In the genomic region with DNA sequence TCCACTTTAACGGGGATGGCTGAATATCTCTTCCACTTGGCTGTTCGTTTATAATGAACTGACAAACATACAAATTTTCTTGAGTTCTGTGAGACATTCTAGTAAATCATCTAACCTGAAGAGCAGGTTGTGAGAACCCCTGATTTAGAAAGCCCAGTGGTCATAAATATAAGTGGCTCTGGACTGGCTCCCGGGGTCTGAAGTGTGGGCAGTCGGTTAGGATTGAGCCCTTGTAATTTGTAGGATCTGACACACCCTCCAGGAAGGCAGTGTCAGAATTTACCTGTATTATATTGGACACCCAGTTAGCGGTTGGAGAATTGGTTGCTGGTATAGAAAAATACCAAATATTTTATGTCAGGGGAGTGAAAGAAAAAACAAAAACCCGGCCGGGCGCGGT, we compare ENCODE assay signal across 23 cellular contexts. TPM values are rescaled to one million over a fixed set of nuclear protein-coding genes. Genes with fewer than 3 reads are reported as not detected.
DNase-seq lines count a peak whose midpoint lies in the region; ATAC-seq lines count a peak whose summit lies in the region.
"Had no signal": no experiment of that assay in that cellular context is flagged by ENCODE, and none has a peak within 500 bp of the region (broad histone marks: within the 10 kb centered on the region; RNA-seq: fewer than 3 reads in every experiment).

No MANE protein-coding gene starts in this region.

- intact Hi-C loops in activated CD4-positive, alpha-beta T cell treated with anti-CD3 and anti-CD28 coated beads, Interleukin-2, amount 10 ng/mL, durations not matched to agents 24 days and 14 days (cut with micrococcal nuclease): no loop called here
- intact Hi-C loops in CD4-positive, alpha-beta memory T cell (cut with micrococcal nuclease): no loop called here
- intact Hi-C loops in activated T-helper 2 cell treated with anti-CD3 and anti-CD28 coated beads, Interferon-gamma antibody, Interleukin-2, Interleukin-4, amounts not matched to agents 10 μg/mL and 5 μg/mL and 100 μg/mL, durations not matched to agents 14 hours and 24 hours and 36 hours (cut with micrococcal nuclease): loop anchor here (2.0 to 10.0 kb wide), 3 partner anchors 81 to 431 kb away; partner anchors contain the start of genes ABHD16B, TCEA2 and TPD52L2
- intact Hi-C loops in naive thymus-derived CD4-positive, alpha-beta T cell (cut with micrococcal nuclease): loop anchor here in 1 of 2 donors (2.0 kb wide), 2 partner anchors 19 to 53 kb away; partner anchors contain the start of gene STMN3

- POLR2A ChIA-PET in CD4-positive, alpha-beta memory T cell (lab: Charles Lee; ENCODE audit: partially characterized antibody): interaction anchor here (10.5 to 19.3 kb wide), 2 partner anchors 5 to 10 kb away, joined by 658 read pairs; partner anchors contain the start of gene GMEB2
- POLR2A ChIA-PET in naive thymus-derived CD4-positive, alpha-beta T cell (lab: Charles Lee): interaction anchor here (0.6 to 10.8 kb wide), 4 partner anchors 7 to 447 kb away, joined by 3 to 552 read pairs (median 3); partner anchors contain the start of gene GMEB2

- H3K4me1 Mint-ChIP-seq in activated CD4-positive, alpha-beta T cell treated with anti-CD3 and anti-CD28 coated beads, Interleukin-2, amount 10 ng/mL, durations not matched to agents 24 days and 14 days: peaks cover 36% of the 10 kb centered on the region
- H3K4me1 Mint-ChIP-seq in CD4-positive, alpha-beta memory T cell: peaks cover 29 to 83% (median 53%) of the 10 kb centered on the region in 4 donors
- peaks cover 36% of the 10 kb centered on the region for H3K4me1 Mint-ChIP-seq in activated T-helper 2 cell treated with anti-CD3 and anti-CD28 coated beads, Interferon-gamma antibody, Interleukin-2, Interleukin-4, amounts not matched to agents 10 μg/mL and 5 μg/mL and 100 μg/mL, durations not matched to agents 14 hours and 24 hours and 36 hours (ENCODE audit: low read depth)
- H3K4me1 Mint-ChIP-seq in naive thymus-derived CD4-positive, alpha-beta T cell: peaks cover 25 to 84% (median 55%) of the 10 kb centered on the region in 7 donors

- H3K4me3 ChIP-seq in CD4-positive, alpha-beta memory T cell (ENCODE audit: low read length in 2 of 2): peak overlapping the region in 1 of 2 donors; percentile 6
- H3K4me3 ChIP-seq in naive thymus-derived CD4-positive, alpha-beta T cell (ENCODE audit: low read length): no peak overlapping the region
- H3K4me3 ChIP-seq: A549, cardiac muscle cell, sigmoid colon had no signal

- no peak for DNase-seq in activated CD4-positive, alpha-beta T cell treated with anti-CD3 and anti-CD28 coated beads, Interleukin-2, amount 10 ng/mL, durations not matched to agents 24 days and 14 days
- no peak for DNase-seq in activated CD4-positive, alpha-beta T cell treated with anti-CD3 and anti-CD28 coated beads for 48 hours
- DNase-seq in CD4-positive, alpha-beta memory T cell: no peak
- DNase-seq in activated T-helper 2 cell treated with anti-CD3 and anti-CD28 coated beads, Interferon-gamma antibody, Interleukin-2, Interleukin-4, amounts not matched to agents 10 μg/mL and 5 μg/mL and 100 μg/mL, durations not matched to agents 14 hours and 24 hours and 36 hours (ENCODE audit: low spot score): no peak
- DNase-seq in naive thymus-derived CD4-positive, alpha-beta T cell: no peak
- DNase-seq in COR-L47 (lab: John Stamatoyannopoulos, UW) (no peak), GDM1 (lab: John Stamatoyannopoulos, UW) (no peak)
- DNase-seq: amygdala; C1 segment of cervical spinal cord; dermis blood vessel endothelial cell; DMS53; GF-D8; glutamatergic neuron; IMR-90; left colon; NK-92 treated with Interleukin-12 subunit alpha and Interleukin-12 subunit beta, amount 100 ng/mL, for 24 hours; SIG-M5; sigmoid colon; stimulated activated CD8-positive, alpha-beta memory T cell treated with anti-CD3 and anti-CD28 coated beads, Interleukin-4, amount 100 ng/mL, for 48 hours had no signal

- CTCF ChIA-PET in CD4-positive, alpha-beta memory T cell (lab: Charles Lee; ENCODE audit: partially characterized antibody): interaction anchor here (0.7 to 1.0 kb wide), 2 partner anchors 9 to 19 kb away, joined by 3 to 4 read pairs; no protein-coding TSS in a partner anchor
- CTCF ChIA-PET in naive thymus-derived CD4-positive, alpha-beta T cell (lab: Charles Lee): interaction anchor here (0.7 to 3.1 kb wide), 2 partner anchors 8 to 145 kb away, joined by 3 to 13 read pairs; no protein-coding TSS in a partner anchor

- H3K9me3 ChIP-seq in CD4-positive, alpha-beta memory T cell (ENCODE audit: control insufficient read depth in 1 of 2, low read length in 2 of 2): no peaks in the 10 kb centered on the region
- H3K9me3 ChIP-seq in naive thymus-derived CD4-positive, alpha-beta T cell (ENCODE audit: control insufficient read depth in 2 of 3, low read length in 3 of 3): no peaks in the 10 kb centered on the region
- H3K9me3 ChIP-seq: A549, sigmoid colon had no signal

- no peaks in the 10 kb centered on the region for H3K9me3 Mint-ChIP-seq in activated CD4-positive, alpha-beta T cell treated with anti-CD3 and anti-CD28 coated beads, Interleukin-2, amount 10 ng/mL, durations not matched to agents 24 days and 14 days
- H3K9me3 Mint-ChIP-seq in CD4-positive, alpha-beta memory T cell: peaks cover 0 to 2% (median 0%) of the 10 kb centered on the region in 8 donors
- no peaks in the 10 kb centered on the region for H3K9me3 Mint-ChIP-seq in activated T-helper 2 cell treated with anti-CD3 and anti-CD28 coated beads, Interferon-gamma antibody, Interleukin-2, Interleukin-4, amounts not matched to agents 10 μg/mL and 5 μg/mL and 100 μg/mL, durations not matched to agents 14 hours and 24 hours and 36 hours
- H3K9me3 Mint-ChIP-seq in naive thymus-derived CD4-positive, alpha-beta T cell: peaks cover 0 to 2% (median 0%) of the 10 kb centered on the region in 11 donors

- H3K36me3 ChIP-seq in CD4-positive, alpha-beta memory T cell (ENCODE audit: insufficient read depth, low read length): no peaks in the 10 kb centered on the region
- H3K36me3 ChIP-seq in naive thymus-derived CD4-positive, alpha-beta T cell (ENCODE audit: control insufficient read depth in 2 of 3, insufficient read depth in 3 of 3, low read length in 3 of 3): peaks cover 0 to 5% (median 0%) of the 10 kb centered on the region in 3 experiments
- H3K36me3 ChIP-seq: cardiac muscle cell, sigmoid colon had no signal

- peaks cover 88% of the 10 kb centered on the region for H3K4me1 ChIP-seq in CD4-positive, alpha-beta memory T cell (ENCODE audit: insufficient read depth, low read length)
- peaks cover 71 to 74% of the 10 kb centered on the region in 2 donors for H3K4me1 ChIP-seq in naive thymus-derived CD4-positive, alpha-beta T cell (ENCODE audit: control insufficient read depth in 2 of 2, insufficient read depth in 2 of 2, low read length in 2 of 2)

- H3K27ac ChIP-seq in CD4-positive, alpha-beta memory T cell (ENCODE audit: low read depth, low read length): no peak overlapping the region
- peak overlapping the region; percentile 78 for H3K27ac ChIP-seq in naive thymus-derived CD4-positive, alpha-beta T cell (ENCODE audit: low read depth, low read length)
- H3K27ac ChIP-seq: A549, cardiac muscle cell, sigmoid colon had no signal

- H3K36me3 Mint-ChIP-seq in activated CD4-positive, alpha-beta T cell treated with anti-CD3 and anti-CD28 coated beads, Interleukin-2, amount 10 ng/mL, durations not matched to agents 24 days and 14 days (ENCODE audit: low read depth): peaks cover 17% of the 10 kb centered on the region
- H3K36me3 Mint-ChIP-seq in CD4-positive, alpha-beta memory T cell: peaks cover 0 to 9% of the 10 kb centered on the region in 2 donors
- peaks cover 9% of the 10 kb centered on the region for H3K36me3 Mint-ChIP-seq in activated T-helper 2 cell treated with anti-CD3 and anti-CD28 coated beads, Interferon-gamma antibody, Interleukin-2, Interleukin-4, amounts not matched to agents 10 μg/mL and 5 μg/mL and 100 μg/mL, durations not matched to agents 14 hours and 24 hours and 36 hours (ENCODE audit: low read depth)
- H3K36me3 Mint-ChIP-seq in naive thymus-derived CD4-positive, alpha-beta T cell: peaks cover 0 to 13% (median 7%) of the 10 kb centered on the region in 5 donors

- ATAC-seq in naive thymus-derived CD4-positive, alpha-beta T cell: no peak
- no peak for ATAC-seq in HG03039 (IDR thresholded peaks at IDR 0.05; ENCODE audit: unreplicated experiment)
- ATAC-seq: A549, left colon, Panc1 had no signal

- H3K27me3 ChIP-seq in CD4-positive, alpha-beta memory T cell (ENCODE audit: insufficient read depth, low read length): no peaks in the 10 kb centered on the region
- H3K27me3 ChIP-seq in naive thymus-derived CD4-positive, alpha-beta T cell (ENCODE audit: control insufficient read depth in 2 of 2, insufficient read depth in 2 of 2, low read length in 2 of 2): no peaks in the 10 kb centered on the region
- H3K27me3 ChIP-seq: cardiac muscle cell, sigmoid colon had no signal

- H3K4me3 Mint-ChIP-seq in activated CD4-positive, alpha-beta T cell treated with anti-CD3 and anti-CD28 coated beads, Interleukin-2, amount 10 ng/mL, durations not matched to agents 24 days and 14 days: no peak overlapping the region
- H3K4me3 Mint-ChIP-seq in CD4-positive, alpha-beta memory T cell: peak overlapping the region in 7 of 8 donors; percentile 11 to 65 (median 58)
- H3K4me3 Mint-ChIP-seq in activated T-helper 2 cell treated with anti-CD3 and anti-CD28 coated beads, Interferon-gamma antibody, Interleukin-2, Interleukin-4, amounts not matched to agents 10 μg/mL and 5 μg/mL and 100 μg/mL, durations not matched to agents 14 hours and 24 hours and 36 hours (ENCODE audit: low read depth): peak overlapping the region; percentile 13
- peak overlapping the region; percentile 8 to 84 (median 56) for H3K4me3 Mint-ChIP-seq in naive thymus-derived CD4-positive, alpha-beta T cell

- no peaks in the 10 kb centered on the region for H3K27me3 Mint-ChIP-seq in activated CD4-positive, alpha-beta T cell treated with anti-CD3 and anti-CD28 coated beads, Interleukin-2, amount 10 ng/mL, durations not matched to agents 24 days and 14 days
- peaks cover 0 to 2% of the 10 kb centered on the region in 2 donors for H3K27me3 Mint-ChIP-seq in CD4-positive, alpha-beta memory T cell
- H3K27me3 Mint-ChIP-seq in activated T-helper 2 cell treated with anti-CD3 and anti-CD28 coated beads, Interferon-gamma antibody, Interleukin-2, Interleukin-4, amounts not matched to agents 10 μg/mL and 5 μg/mL and 100 μg/mL, durations not matched to agents 14 hours and 24 hours and 36 hours (ENCODE audit: low read depth): no peaks in the 10 kb centered on the region
- no peaks in the 10 kb centered on the region for H3K27me3 Mint-ChIP-seq in naive thymus-derived CD4-positive, alpha-beta T cell

- H3K27ac Mint-ChIP-seq in activated CD4-positive, alpha-beta T cell treated with anti-CD3 and anti-CD28 coated beads, Interleukin-2, amount 10 ng/mL, durations not matched to agents 24 days and 14 days: peak overlapping the region; percentile 53
- peak overlapping the region; percentile 57 to 100 (median 82) for H3K27ac Mint-ChIP-seq in CD4-positive, alpha-beta memory T cell
- H3K27ac Mint-ChIP-seq in activated T-helper 2 cell treated with anti-CD3 and anti-CD28 coated beads, Interferon-gamma antibody, Interleukin-2, Interleukin-4, amounts not matched to agents 10 μg/mL and 5 μg/mL and 100 μg/mL, durations not matched to agents 14 hours and 24 hours and 36 hours: peak overlapping the region; percentile 60
- H3K27ac Mint-ChIP-seq in naive thymus-derived CD4-positive, alpha-beta T cell: peak overlapping the region; percentile 83 to 99 (median 95)

RNA-seq across cellular contexts. Expression of gene GMEB2, which starts 6.8 kb away (rescaled TPM):
- total RNA-seq in activated CD4-positive, alpha-beta T cell treated with anti-CD3 and anti-CD28 coated beads, Interleukin-2, amount 10 ng/mL, durations not matched to agents 24 days and 14 days: 13.9 and 14.1 TPM in 2 replicates
- total RNA-seq in CD4-positive, alpha-beta memory T cell: 10 to 100 TPM; 24.4 to 26.4 TPM
- polyA plus RNA-seq in CD4-positive, alpha-beta memory T cell: 10 to 100 TPM in 1 of 2 donors, 1 to 10 TPM in 1; 4.5 to 16.6 TPM
- 12.4 and 13.6 TPM in 2 replicates for total RNA-seq in activated T-helper 2 cell treated with anti-CD3 and anti-CD28 coated beads, Interferon-gamma antibody, Interleukin-2, Interleukin-4, amounts not matched to agents 10 μg/mL and 5 μg/mL and 100 μg/mL, durations not matched to agents 14 hours and 24 hours and 36 hours
- 10 to 100 TPM; 17.4 to 30.2 (median 24.6) TPM for total RNA-seq in naive thymus-derived CD4-positive, alpha-beta T cell
- 10 to 100 TPM; 11.0 to 21.9 TPM for polyA plus RNA-seq in naive thymus-derived CD4-positive, alpha-beta T cell

RNA-seq across cellular contexts. Expression of gene STMN3, which starts 19.5 kb away (rescaled TPM):
- 9.7 and 10.7 TPM in 2 replicates for total RNA-seq in activated CD4-positive, alpha-beta T cell treated with anti-CD3 and anti-CD28 coated beads, Interleukin-2, amount 10 ng/mL, durations not matched to agents 24 days and 14 days
- total RNA-seq in CD4-positive, alpha-beta memory T cell: 100 to 1,000 TPM; 110 to 120 TPM
- polyA plus RNA-seq in CD4-positive, alpha-beta memory T cell: 10 to 100 TPM; 18.9 to 30.5 TPM
- total RNA-seq in activated T-helper 2 cell treated with anti-CD3 and anti-CD28 coated beads, Interferon-gamma antibody, Interleukin-2, Interleukin-4, amounts not matched to agents 10 μg/mL and 5 μg/mL and 100 μg/mL, durations not matched to agents 14 hours and 24 hours and 36 hours: 6.5 and 7.1 TPM in 2 replicates
- total RNA-seq in naive thymus-derived CD4-positive, alpha-beta T cell: 100 to 1,000 TPM in 2 of 5 experiments, 10 to 100 TPM in 3; 34.2 to 122 (median 70.3) TPM
- 10 to 100 TPM; 33.5 to 37.0 TPM for polyA plus RNA-seq in naive thymus-derived CD4-positive, alpha-beta T cell

RNA-seq across cellular contexts. Expression of gene RTEL1, which starts 24.4 kb away (rescaled TPM):
- 60.7 and 64.7 TPM in 2 replicates for total RNA-seq in activated CD4-positive, alpha-beta T cell treated with anti-CD3 and anti-CD28 coated beads, Interleukin-2, amount 10 ng/mL, durations not matched to agents 24 days and 14 days
- 10 to 100 TPM; 30.9 to 36.0 TPM for total RNA-seq in CD4-positive, alpha-beta memory T cell
- 1 to 10 TPM; 1.3 to 5.4 TPM for polyA plus RNA-seq in CD4-positive, alpha-beta memory T cell
- 44.0 and 46.9 TPM in 2 replicates for total RNA-seq in activated T-helper 2 cell treated with anti-CD3 and anti-CD28 coated beads, Interferon-gamma antibody, Interleukin-2, Interleukin-4, amounts not matched to agents 10 μg/mL and 5 μg/mL and 100 μg/mL, durations not matched to agents 14 hours and 24 hours and 36 hours
- total RNA-seq in naive thymus-derived CD4-positive, alpha-beta T cell: 10 to 100 TPM; 28.4 to 47.2 (median 32.4) TPM
- polyA plus RNA-seq in naive thymus-derived CD4-positive, alpha-beta T cell: 1 to 10 TPM; 1.9 to 8.6 TPM

RNA-seq across cellular contexts. Expression of gene HELZ2, which starts 59.7 kb away (rescaled TPM):
- 13.7 and 15.9 TPM in 2 replicates for total RNA-seq in activated CD4-positive, alpha-beta T cell treated with anti-CD3 and anti-CD28 coated beads, Interleukin-2, amount 10 ng/mL, durations not matched to agents 24 days and 14 days
- total RNA-seq in CD4-positive, alpha-beta memory T cell: 10 to 100 TPM; 39.6 to 45.4 TPM
- 1 to 10 TPM; 2.0 to 6.4 TPM for polyA plus RNA-seq in CD4-positive, alpha-beta memory T cell
- 10.3 and 11.5 TPM in 2 replicates for total RNA-seq in activated T-helper 2 cell treated with anti-CD3 and anti-CD28 coated beads, Interferon-gamma antibody, Interleukin-2, Interleukin-4, amounts not matched to agents 10 μg/mL and 5 μg/mL and 100 μg/mL, durations not matched to agents 14 hours and 24 hours and 36 hours
- total RNA-seq in naive thymus-derived CD4-positive, alpha-beta T cell: 100 to 1,000 TPM in 1 of 5 experiments, 10 to 100 TPM in 4; 24.4 to 102 (median 42.1) TPM
- 1 to 10 TPM; 3.8 to 5.8 TPM for polyA plus RNA-seq in naive thymus-derived CD4-positive, alpha-beta T cell
